Comparison of ENCODE assay signal across 10 cellular contexts in the genomic region with DNA sequence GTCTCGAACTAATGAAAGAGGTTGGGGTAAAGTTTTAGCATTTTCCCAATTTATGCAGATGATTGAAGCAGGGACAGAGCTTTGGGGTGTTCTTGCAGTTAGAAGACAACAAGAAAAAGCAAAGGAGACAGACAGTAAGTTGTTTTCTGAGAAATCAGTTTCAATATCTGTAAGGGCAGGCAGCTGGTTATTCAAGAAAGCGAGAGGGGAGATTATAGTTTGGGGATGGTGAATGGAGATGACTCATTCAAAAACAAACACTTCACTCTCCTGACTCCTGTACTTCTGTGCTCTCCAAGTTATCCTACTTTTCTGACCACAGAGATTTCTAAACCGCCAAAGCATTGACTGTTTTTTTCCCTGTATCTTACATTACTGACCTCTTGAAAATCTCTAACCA.
DNase-seq lines count a peak whose midpoint lies in the region; ATAC-seq and TF ChIP-seq lines count a peak whose summit lies in the region.
"Had no signal": no experiment of that assay in that cellular context is flagged by ENCODE, and none has a peak within 500 bp of the region (broad histone marks: within the 10 kb centered on the region; RNA-seq: fewer than 3 reads in every experiment).

No MANE protein-coding gene starts in this region.

- DNase-seq in AG08396 (ENCODE audit: low spot score) (peak; percentile 14), NCI-H187 treated with DMSO at 0.1 percent for 48 hours (lab: John Stamatoyannopoulos, UW) (peak; percentile 63), epithelial cell of prostate (ENCODE audit: low read depth, low spot score) (peak; percentile 27), NOMO-1 treated with dmso at 0.1 percent for 144 hours (lab: John Stamatoyannopoulos, UW; ENCODE audit: unreplicated experiment) (no peak), OCI-M2 (lab: John Stamatoyannopoulos, UW; ENCODE audit: unreplicated experiment) (no peak), NCI-H146 (lab: John Stamatoyannopoulos, UW) (no peak)
- DNase-seq: activated CD4-positive, alpha-beta T cell treated with anti-CD3 and anti-CD28 coated beads for 48 hours had no signal

- TF ChIP-seq CTCF in gastroesophageal sphincter (IDR thresholded peaks at IDR 0.05), result no peak

- 83 to 86% methylated on average over 2 to 3 of the region's 3 CpGs for WGBS in gastroesophageal sphincter (ENCODE audit: low coverage in 1 of 2), 2 donors

- no peaks in the 10 kb centered on the region for H3K4me1 ChIP-seq in gastroesophageal sphincter
- H3K4me1 ChIP-seq: HAP-1 had no signal

- H3K36me3 ChIP-seq in gastroesophageal sphincter, result no peaks in the 10 kb centered on the region
- H3K36me3 ChIP-seq: HAP-1 had no signal

- H3K27me3 ChIP-seq in gastroesophageal sphincter, result no peaks in the 10 kb centered on the region

- ATAC-seq in GM19463 (IDR thresholded peaks at IDR 0.05; ENCODE audit: unreplicated experiment) (peak; percentile 81), gastroesophageal sphincter (no peak)

- TF ChIP-seq EP300 in gastroesophageal sphincter (IDR thresholded peaks at IDR 0.05), result no peak

- no peak for TF ChIP-seq POLR2A in gastroesophageal sphincter (IDR thresholded peaks at IDR 0.05)

- no peaks in the 10 kb centered on the region for H3K9me3 ChIP-seq in gastroesophageal sphincter
- H3K9me3 ChIP-seq: HAP-1 had no signal

- no peak overlapping the region for H3K4me3 ChIP-seq in gastroesophageal sphincter
- H3K4me3 ChIP-seq: HAP-1 had no signal

- H3K27ac ChIP-seq in epithelial cell of prostate (no peak overlapping the region), gastroesophageal sphincter (no peak overlapping the region)

Comparison
In these comparisons a context has a peak if more than half of its experiments do, and no peak if none do; other contexts are left out.
1. DNase-seq: peak in AG08396 (single experiment), NCI-H187 treated with DMSO at 0.1 percent for 48 hours (single experiment) and epithelial cell of prostate (single experiment); none in NOMO-1 treated with dmso at 0.1 percent for 144 hours (single experiment), OCI-M2 (single experiment) and NCI-H146 (single experiment).